In the genomic region with DNA sequence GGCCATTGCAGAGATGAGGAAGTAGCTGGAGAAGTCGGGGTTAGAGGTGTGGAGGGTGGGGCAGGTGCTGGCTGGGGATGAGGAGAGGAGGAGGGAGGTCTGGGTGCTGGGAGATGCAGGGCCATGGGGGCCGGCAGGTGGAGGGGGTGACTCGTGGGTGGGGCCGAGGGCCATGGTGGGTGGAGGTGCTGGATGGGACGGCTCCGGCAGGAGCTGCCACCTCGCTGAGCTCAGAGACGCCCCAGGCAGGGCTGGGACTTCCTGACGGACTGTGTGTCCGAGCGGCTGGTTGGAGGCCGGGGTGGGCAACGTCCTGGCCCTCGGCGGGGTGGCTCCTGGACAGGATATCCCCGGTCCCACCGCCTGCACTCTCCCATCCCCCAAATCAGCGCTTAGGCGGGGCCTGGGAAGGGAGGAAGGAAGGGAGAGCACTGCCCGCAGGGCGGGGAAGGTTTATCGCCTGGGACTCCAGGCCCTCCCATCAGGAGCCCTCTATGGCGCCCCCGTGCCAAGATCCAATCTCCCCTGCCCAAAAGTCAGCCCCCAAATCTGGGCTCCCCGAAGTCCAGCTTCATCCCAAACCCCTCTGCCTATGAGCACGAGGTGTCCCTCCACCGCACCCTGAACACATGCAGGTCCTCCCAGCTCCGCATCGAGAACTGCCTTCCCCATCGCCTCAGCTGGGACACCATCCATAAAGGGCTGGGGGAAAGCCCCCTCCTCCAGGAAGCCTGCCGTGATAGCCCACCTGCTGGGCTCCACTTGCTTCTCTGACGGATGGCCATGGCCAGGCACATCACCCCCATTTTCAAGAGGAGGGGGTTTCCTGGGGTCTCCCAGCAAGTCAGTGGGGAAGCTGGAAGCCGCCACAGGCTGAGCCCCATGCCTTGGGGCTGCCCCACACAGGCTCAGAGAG, we compare ENCODE assay signal across 17 cellular contexts. TPM values are rescaled to one million over a fixed set of nuclear protein-coding genes. Genes with fewer than 3 reads are reported as not detected.
DNase-seq lines count a peak whose midpoint lies in the region; ATAC-seq, FAIRE-seq and TF ChIP-seq lines count a peak whose summit lies in the region.
"Had no signal": no experiment of that assay in that cellular context is flagged by ENCODE, and none has a peak within 500 bp of the region (broad histone marks: within the 10 kb centered on the region; RNA-seq: fewer than 3 reads in every experiment).

No MANE protein-coding gene starts in this region.

- H3K4me3 Mint-ChIP-seq in naive thymus-derived CD4-positive, alpha-beta T cell: no peak overlapping the region
- H3K4me3 Mint-ChIP-seq: CD4-positive, CD25-positive, alpha-beta regulatory T cell; T-helper 1 cell treated with Interleukin-12 subunit alpha and Interleukin-12 subunit beta and Interleukin-4 antibody, amounts not matched to agents 30 μg/mL and 1 μg/mL, for 36 hours had no signal

- intact Hi-C loops in left ventricle myocardium superior (cut with micrococcal nuclease) (no loop called here), PC-3 (cut with micrococcal nuclease) (no loop called here), breast epithelium (cut with DNase I; ENCODE audit: low total_unique reads) (no loop called here)
- intact Hi-C loops in naive thymus-derived CD4-positive, alpha-beta T cell (cut with micrococcal nuclease): no loop called here

- no peak for TF ChIP-seq EP300 in A549 (IDR thresholded peaks at IDR 0.05)

- H3K27me3 Mint-ChIP-seq in naive thymus-derived CD4-positive, alpha-beta T cell: peaks cover 15 to 37% (median 19%) of the 10 kb centered on the region in 5 donors

- H3K4me2 ChIP-seq in A549 (no peak overlapping the region), PC-3 (ENCODE audit: low read length) (no peak overlapping the region)

- no peak for DNase-seq in A549 (ENCODE audit: low read depth in 1 of 2, low spot score in 1 of 2)
- peak; percentile 55 for DNase-seq in UCSD-AML1 (lab: John Stamatoyannopoulos, UW; ENCODE audit: unreplicated experiment)
- DNase-seq in left ventricle myocardium superior: peak; percentile 68
- DNase-seq in naive thymus-derived CD4-positive, alpha-beta T cell: no peak
- no peak for DNase-seq in PC-3
- DNase-seq in breast epithelium (ENCODE audit: low spot score in 2 of 2): no peak
- no peak for DNase-seq in GM03348 (ENCODE audit: low spot score)
- DNase-seq: activated effector memory CD4-positive, alpha-beta T cell treated with Interleukin-2 at 50 U/mL for 16 hours; CD4-positive, CD25-positive, alpha-beta regulatory T cell; cortex of kidney; DMS53; SHP77 had no signal

- peaks cover 0 to 4% of the 10 kb centered on the region in 2 donors for H3K27me3 ChIP-seq in naive thymus-derived CD4-positive, alpha-beta T cell (ENCODE audit: control insufficient read depth in 2 of 2, insufficient read depth in 2 of 2, low read length in 2 of 2)
- no peaks in the 10 kb centered on the region for H3K27me3 ChIP-seq in PC-3 (ENCODE audit: low read length)
- H3K27me3 ChIP-seq in breast epithelium: peaks cover 0 to 38% of the 10 kb centered on the region in 2 donors
- H3K27me3 ChIP-seq: ascending aorta had no signal

- no peak overlapping the region for H3K27ac ChIP-seq in A549
- no peak overlapping the region for H3K27ac ChIP-seq in naive thymus-derived CD4-positive, alpha-beta T cell (ENCODE audit: low read depth, low read length)
- H3K27ac ChIP-seq in PC-3 (ENCODE audit: low read length): no peak overlapping the region
- H3K27ac ChIP-seq in breast epithelium: peak overlapping the region in 1 of 2 donors; percentile 38
- H3K27ac ChIP-seq: parathyroid adenoma had no signal

- TF ChIP-seq CTCF in A549 (IDR thresholded peaks at IDR 0.05): no peak
- TF ChIP-seq CTCF in PC-3 (conservative IDR thresholded peaks at IDR 0.05; ENCODE audit: low read depth, low read length): no peak
- TF ChIP-seq CTCF in breast epithelium (IDR thresholded peaks at IDR 0.05): no peak

- no peak overlapping the region for H3K9ac ChIP-seq in PC-3 (ENCODE audit: low read length)
- H3K9ac ChIP-seq: parathyroid adenoma had no signal

- H3K9me3 ChIP-seq in A549 (no peaks in the 10 kb centered on the region), PC-3 (ENCODE audit: low read length) (no peaks in the 10 kb centered on the region), breast epithelium (no peaks in the 10 kb centered on the region)
- no peaks in the 10 kb centered on the region for H3K9me3 ChIP-seq in naive thymus-derived CD4-positive, alpha-beta T cell (ENCODE audit: control insufficient read depth in 2 of 3, low read length in 3 of 3)
- H3K9me3 ChIP-seq: ascending aorta had no signal

- no peaks in the 10 kb centered on the region for H3K36me3 ChIP-seq in naive thymus-derived CD4-positive, alpha-beta T cell (ENCODE audit: control insufficient read depth in 2 of 3, insufficient read depth in 3 of 3, low read length in 3 of 3)
- H3K36me3 ChIP-seq in PC-3 (ENCODE audit: low read depth, low read length): no peaks in the 10 kb centered on the region
- no peaks in the 10 kb centered on the region for H3K36me3 ChIP-seq in breast epithelium
- H3K36me3 ChIP-seq: ascending aorta had no signal

- peaks cover 14% of the 10 kb centered on the region for H3K4me1 ChIP-seq in A549
- H3K4me1 ChIP-seq in naive thymus-derived CD4-positive, alpha-beta T cell (ENCODE audit: control insufficient read depth in 2 of 2, insufficient read depth in 2 of 2, low read length in 2 of 2): no peaks in the 10 kb centered on the region
- no peaks in the 10 kb centered on the region for H3K4me1 ChIP-seq in PC-3 (ENCODE audit: insufficient read depth, low read length)
- no peaks in the 10 kb centered on the region for H3K4me1 ChIP-seq in breast epithelium
- H3K4me1 ChIP-seq: parathyroid adenoma had no signal

- WGBS in A549 (ENCODE audit: missing lambda C conversion rate): 80% methylated on average over 28 of the region's 33 CpGs

- CTCF ChIA-PET in A549 (lab: Yijun Ruan, JAX): interaction anchor here (0.6 to 1.9 kb wide), 11 partner anchors 11 to 119 kb away, joined by 3 to 7 read pairs (median 3); no protein-coding TSS in a partner anchor
- CTCF ChIA-PET in naive thymus-derived CD4-positive, alpha-beta T cell (lab: Charles Lee): interaction anchor here (0.6 kb wide), 1 partner anchor 604 kb away, joined by 6 read pairs; no protein-coding TSS in a partner anchor
- CTCF ChIA-PET in PC-3 (lab: Charles Lee): no interaction called here

- no peak overlapping the region for H2AFZ ChIP-seq in PC-3 (ENCODE audit: low read length)
- H2AFZ ChIP-seq: parathyroid adenoma had no signal

- no TSS peak for BruUV-seq in PC-3 (replicated peaks; lab: Mats Ljungman, UMichigan)

- no peak for FAIRE-seq in A549 (lab: Jason Lieb, UNC)

- no peaks in the 10 kb centered on the region for H3K79me2 ChIP-seq in PC-3 (ENCODE audit: low read length)
- H3K79me2 ChIP-seq: parathyroid adenoma had no signal

- no peak overlapping the region for H3K27ac Mint-ChIP-seq in naive thymus-derived CD4-positive, alpha-beta T cell
- H3K27ac Mint-ChIP-seq: CD4-positive, CD25-positive, alpha-beta regulatory T cell; T-helper 1 cell treated with Interleukin-12 subunit alpha and Interleukin-12 subunit beta and Interleukin-4 antibody, amounts not matched to agents 30 μg/mL and 1 μg/mL, for 36 hours had no signal

- no peak for TF ChIP-seq POLR2A in A549 (IDR thresholded peaks at IDR 0.05; ENCODE audit: low read length)
- no peak for TF ChIP-seq POLR2A in breast epithelium (IDR thresholded peaks at IDR 0.05)

- POLR2A ChIA-PET in A549 (lab: Yijun Ruan, JAX): interaction anchor here (0.7 kb wide), 1 partner anchor 57 kb away, joined by 5 read pairs; no protein-coding TSS in a partner anchor
- POLR2A ChIA-PET in naive thymus-derived CD4-positive, alpha-beta T cell (lab: Charles Lee): no interaction called here
- POLR2A ChIA-PET in PC-3 (lab: Charles Lee; ENCODE audit: unreplicated experiment): no interaction called here

- TF ChIP-seq RAD21 in A549 (conservative IDR thresholded peaks at IDR 0.05 in 1 of 2, IDR thresholded peaks at IDR 0.05 in 1 of 2): no peak

- peaks cover 0 to 10% (median 0%) of the 10 kb centered on the region in 7 donors for H3K4me1 Mint-ChIP-seq in naive thymus-derived CD4-positive, alpha-beta T cell
- H3K4me1 Mint-ChIP-seq: CD4-positive, CD25-positive, alpha-beta regulatory T cell had no signal

- H3F3A ChIP-seq in PC-3 (ENCODE audit: low read length, unreplicated experiment): no peaks in the 10 kb centered on the region

- H3K36me3 Mint-ChIP-seq in naive thymus-derived CD4-positive, alpha-beta T cell: peaks cover 0 to 4% (median 0%) of the 10 kb centered on the region in 5 donors
- H3K36me3 Mint-ChIP-seq: CD4-positive, CD25-positive, alpha-beta regulatory T cell had no signal

- H3K4me3 ChIP-seq in A549: no peak overlapping the region
- no peak overlapping the region for H3K4me3 ChIP-seq in naive thymus-derived CD4-positive, alpha-beta T cell (ENCODE audit: low read length)
- H3K4me3 ChIP-seq in PC-3 (ENCODE audit: low read length): no peak overlapping the region
- no peak overlapping the region for H3K4me3 ChIP-seq in breast epithelium
- H3K4me3 ChIP-seq: ascending aorta, skin epidermis had no signal

- no peaks in the 10 kb centered on the region for H4K20me1 ChIP-seq in PC-3 (ENCODE audit: low read length)

- H3K9me2 ChIP-seq in PC-3 (replicated peaks; ENCODE audit: low read length): no peaks in the 10 kb centered on the region

- H3K9me3 Mint-ChIP-seq in naive thymus-derived CD4-positive, alpha-beta T cell: peaks cover 0 to 4% (median 0%) of the 10 kb centered on the region in 11 donors
- H3K9me3 Mint-ChIP-seq: T-helper 1 cell treated with Interleukin-12 subunit alpha and Interleukin-12 subunit beta and Interleukin-4 antibody, amounts not matched to agents 30 μg/mL and 1 μg/mL, for 36 hours had no signal

- ATAC-seq in A549 (no peak), left ventricle myocardium superior (peak; percentile 55), HG02973 (IDR thresholded peaks at IDR 0.05; ENCODE audit: unreplicated experiment) (no peak), PC-3 (no peak)
- ATAC-seq in naive thymus-derived CD4-positive, alpha-beta T cell: peak; percentile 20

RNA-seq across cellular contexts. Expression of a gene that starts 58.3 kb away (rescaled TPM):
- 0.88 and 1.2 TPM in 2 replicates for polyA plus RNA-seq in A549 (2011; rRNA removed)
- polyA plus RNA-seq in A549 (2012; cell fraction: cytosol; rRNA removed): 2.6 and 3.9 TPM in 2 replicates
- 15.6 and 21.6 TPM in 2 replicates for polyA plus RNA-seq in A549 (2012; cell fraction: nucleus; rRNA removed)
- 4.6 to 6.4 TPM (median 5.7 TPM) in 3 replicates for polyA plus RNA-seq in A549 (2017; fragmentation: RNase III; extraction: RNeasy Plus Mini Kit Qiagen cat#74134 plus additional on column Dnase treatment)
- polyA minus RNA-seq in A549 (2011; rRNA and poly(A)+ RNA removed): 1.7 and 2.4 TPM in 2 replicates
- 15.4 TPM for total RNA-seq in left ventricle myocardium superior
- total RNA-seq in naive thymus-derived CD4-positive, alpha-beta T cell: 10 to 100 TPM; 49.7 to 92.9 (median 58.0) TPM
- 1 to 10 TPM; 1.9 to 7.1 TPM for polyA plus RNA-seq in naive thymus-derived CD4-positive, alpha-beta T cell
- total RNA-seq in PC-3 (2014; rRNA removed): 14.3 and 20.8 TPM in 2 replicates
- total RNA-seq in breast epithelium: 10 to 100 TPM; 12.6 to 33.8 (median 21.1) TPM

RNA-seq across cellular contexts. Expression of a gene that starts 58.6 kb away (rescaled TPM):
- 15.3 and 19.9 TPM in 2 replicates for polyA plus RNA-seq in A549 (2011; rRNA removed)
- 49.6 and 71.8 TPM in 2 replicates for polyA plus RNA-seq in A549 (2012; cell fraction: cytosol; rRNA removed)
- 70.7 and 117 TPM in 2 replicates for polyA plus RNA-seq in A549 (2012; cell fraction: nucleus; rRNA removed)
- 28.9 to 34.4 TPM (median 32.3 TPM) in 3 replicates for polyA plus RNA-seq in A549 (2017; fragmentation: RNase III; extraction: RNeasy Plus Mini Kit Qiagen cat#74134 plus additional on column Dnase treatment)
- polyA minus RNA-seq in A549 (2011; rRNA and poly(A)+ RNA removed): 3.1 and 5.9 TPM in 2 replicates
- total RNA-seq in left ventricle myocardium superior: 63.8 TPM
- 1 to 10 TPM in 1 of 5 experiments, under 1 TPM in 2, not detected in 2; 0.56 to 2.3 (median 0.97) TPM for total RNA-seq in naive thymus-derived CD4-positive, alpha-beta T cell
- not detected for polyA plus RNA-seq in naive thymus-derived CD4-positive, alpha-beta T cell
- total RNA-seq in PC-3 (2014; rRNA removed): 23.1 and 29.5 TPM in 2 replicates
- 100 to 1,000 TPM in 1 of 3 donors, 10 to 100 TPM in 2; 48.9 to 138 (median 53.4) TPM for total RNA-seq in breast epithelium
- polyA plus RNA-seq: CD4-positive, CD25-positive, alpha-beta regulatory T cell had no signal

Comparison
In these comparisons a context has a peak if more than half of its experiments do, and no peak if none do; other contexts are left out.
1. ATAC-seq: peak in left ventricle myocardium superior (single experiment) and naive thymus-derived CD4-positive, alpha-beta T cell (single experiment); none in A549 (0 of 2), HG02973 (single experiment) and PC-3 (single experiment).
2. DNase-seq: peak in UCSD-AML1 (single experiment) and left ventricle myocardium superior (single experiment); none in A549 (0 of 2), naive thymus-derived CD4-positive, alpha-beta T cell (0 of 9), PC-3 (single experiment), breast epithelium (0 of 2) and GM03348 (single experiment).